ENCODE assay signal across 20 cellular contexts in the genomic region with DNA sequence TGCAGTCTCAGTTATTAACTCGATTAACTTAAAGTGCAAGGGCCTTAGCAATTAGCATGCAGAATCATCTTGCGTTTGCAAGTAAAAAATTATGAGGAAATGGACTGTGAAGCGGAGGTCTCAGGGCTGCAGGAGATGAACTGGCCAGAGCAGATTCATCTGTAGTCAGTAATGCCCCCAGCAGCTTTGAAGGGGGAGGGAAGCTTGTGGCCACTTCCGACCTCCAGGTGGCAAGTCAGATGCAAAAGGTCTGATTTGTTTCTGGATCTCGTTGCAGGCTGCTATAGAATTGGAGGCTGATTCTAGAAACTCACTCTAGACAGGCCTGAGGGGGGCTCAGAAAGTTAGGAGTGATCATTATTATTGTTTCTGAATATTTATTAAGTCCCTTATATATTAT.
"Had no signal": no experiment of that assay in that cellular context is flagged by ENCODE, and none has a peak within 500 bp of the region (broad histone marks: within the 10 kb centered on the region; RNA-seq: fewer than 3 reads in every experiment).

No MANE protein-coding gene starts in this region.

- H3K36me3 Mint-ChIP-seq: natural killer cell had no signal

- H3K9me3 Mint-ChIP-seq: effector memory CD8-positive, alpha-beta T cell; natural killer cell; stimulated activated naive CD8-positive, alpha-beta T cell treated with anti-CD3 and anti-CD28 coated beads, Interleukin-15, amount 100 ng/mL, for 72 hours had no signal

- H3K27me3 ChIP-seq: neutrophil, right atrium auricular region, suprapubic skin, thyroid gland had no signal

- H3K4me3 ChIP-seq: coronary artery, lower lobe of right lung, prostate gland, right atrium auricular region, smooth muscle cell, suprapubic skin, thyroid gland had no signal

- H3K36me3 ChIP-seq: lower lobe of right lung, neutrophil, prostate gland, right atrium auricular region, suprapubic skin, thyroid gland had no signal

- ATAC-seq: effector memory CD8-positive, alpha-beta T cell; left ventricle myocardium superior; lower lobe of right lung; natural killer cell; sciatic nerve; stimulated activated naive CD8-positive, alpha-beta T cell treated with anti-CD3 and anti-CD28 coated beads, Interleukin-15, amount 100 ng/mL, for 72 hours had no signal

- H3K4me3 Mint-ChIP-seq: effector memory CD8-positive, alpha-beta T cell; natural killer cell; stimulated activated naive CD8-positive, alpha-beta T cell treated with anti-CD3 and anti-CD28 coated beads, Interleukin-15, amount 100 ng/mL, for 72 hours had no signal

- DNase-seq: effector memory CD8-positive, alpha-beta T cell; head of caudate nucleus; left ventricle myocardium superior; lower lobe of right lung; natural killer cell; stimulated activated CD4-positive, alpha-beta T cell treated with anti-CD3 and anti-CD28 coated beads, Interleukin-12 subunit alpha, Interleukin-12 subunit beta, amount 100 ng/mL, for 4 hours; stimulated activated CD4-positive, alpha-beta T cell treated with anti-CD3 and anti-CD28 coated beads, Interleukin-1b, Interleukin-23, amount 100 ng/mL, for 48 hours; stimulated activated CD4-positive, alpha-beta T cell treated with anti-CD3 and anti-CD28 coated beads, Interleukin-4, amount 100 ng/mL, for 1 hour; stimulated activated CD8-positive, alpha-beta memory T cell treated with anti-CD3 and anti-CD28 coated beads, Interleukin-4, amount 100 ng/mL, for 48 hours; stimulated activated naive CD4-positive, alpha-beta T cell; stimulated activated naive CD8-positive, alpha-beta T cell treated with anti-CD3 and anti-CD28 coated beads, Interleukin-15, amount 100 ng/mL, for 72 hours; thyroid gland; trophoblast cell had no signal

- H3K4me1 Mint-ChIP-seq: natural killer cell; stimulated activated naive CD8-positive, alpha-beta T cell treated with anti-CD3 and anti-CD28 coated beads, Interleukin-15, amount 100 ng/mL, for 72 hours had no signal

- H3K27ac Mint-ChIP-seq: effector memory CD8-positive, alpha-beta T cell; natural killer cell; stimulated activated naive CD8-positive, alpha-beta T cell treated with anti-CD3 and anti-CD28 coated beads, Interleukin-15, amount 100 ng/mL, for 72 hours had no signal
